ENCODE assay signal across 20 cellular contexts in genomic region chr6:39543950-39544349, GRCh38.
DNase-seq lines count a peak whose midpoint lies in the region; ATAC-seq and TF ChIP-seq lines count a peak whose summit lies in the region.
"Had no signal": no experiment of that assay in that cellular context is flagged by ENCODE, and none has a peak within 500 bp of the region (broad histone marks: within the 10 kb centered on the region; RNA-seq: fewer than 3 reads in every experiment).

No MANE protein-coding gene starts in this region.

- DNase-seq in adipocyte (ENCODE audit: low read depth) (peak; percentile 16), esophagus muscularis mucosa (ENCODE audit: extremely low spot score) (no peak), osteoblast (ENCODE audit: insufficient read length, low spot score, missing footprints) (peak; percentile 62), SJCRH30 (no peak), NCI-H2107 treated with DMSO at 0.1 percent for 48 hours (lab: John Stamatoyannopoulos, UW; ENCODE audit: unreplicated experiment) (no peak)
- no peak for DNase-seq in stimulated activated naive B cell treated with anti-CD40 and anti-IgM and Interleukin-4, amounts not matched to agents 10 μg/mL and 1 μg/mL and 100 μg/mL, for 72 hours
- DNase-seq: Caco-2; CD8-positive, alpha-beta T cell; MM.1S; NCI-H2029; NCI-H2227 treated with DMSO at 0.1 percent for 48 hours; NCI-H510A; NCI-H69; PC-3 had no signal

- H3K27me3 Mint-ChIP-seq in stimulated activated naive B cell treated with anti-CD40 and anti-IgM and Interleukin-4, amounts not matched to agents 10 μg/mL and 1 μg/mL and 100 μg/mL, for 72 hours = peaks cover 24 to 46% of the 10 kb centered on the region in 2 donors

- H3K9me3 ChIP-seq in adipocyte (ENCODE audit: control insufficient read depth, low read length) (no peaks in the 10 kb centered on the region), esophagus muscularis mucosa (no peaks in the 10 kb centered on the region), osteoblast (ENCODE audit: low read depth, low read length) (no peaks in the 10 kb centered on the region), SJCRH30 (replicated peaks) (no peaks in the 10 kb centered on the region)
- H3K9me3 ChIP-seq: Caco-2 had no signal

- no peak for TF ChIP-seq POLR2A in esophagus muscularis mucosa (IDR thresholded peaks at IDR 0.05; ENCODE audit: low read depth)

- H3K9me3 Mint-ChIP-seq in stimulated activated naive B cell treated with anti-CD40 and anti-IgM and Interleukin-4, amounts not matched to agents 10 μg/mL and 1 μg/mL and 100 μg/mL, for 72 hours = no peaks in the 10 kb centered on the region
- H3K9me3 Mint-ChIP-seq: CD8-positive, alpha-beta T cell; IgD-negative memory B cell had no signal

- H3K27me3 ChIP-seq in adipocyte (replicated peaks; ENCODE audit: control insufficient read depth, insufficient read depth, low read length) (no peaks in the 10 kb centered on the region), esophagus muscularis mucosa (no peaks in the 10 kb centered on the region), osteoblast (ENCODE audit: insufficient read depth, low read length) (no peaks in the 10 kb centered on the region), SJCRH30 (no peaks in the 10 kb centered on the region)

- peaks cover 9 to 14% of the 10 kb centered on the region in 2 donors for H3K4me1 Mint-ChIP-seq in stimulated activated naive B cell treated with anti-CD40 and anti-IgM and Interleukin-4, amounts not matched to agents 10 μg/mL and 1 μg/mL and 100 μg/mL, for 72 hours
- H3K4me1 Mint-ChIP-seq: B cell, IgD-negative memory B cell had no signal

- no peak overlapping the region for H3K27ac Mint-ChIP-seq in stimulated activated naive B cell treated with anti-CD40 and anti-IgM and Interleukin-4, amounts not matched to agents 10 μg/mL and 1 μg/mL and 100 μg/mL, for 72 hours
- H3K27ac Mint-ChIP-seq: B cell; CD8-positive, alpha-beta T cell; IgD-negative memory B cell had no signal

- no peak overlapping the region for H3K4me2 ChIP-seq in osteoblast (ENCODE audit: insufficient read depth, low read length)
- H3K4me2 ChIP-seq: KMS-11 had no signal

- no peak overlapping the region for H3K4me3 Mint-ChIP-seq in stimulated activated naive B cell treated with anti-CD40 and anti-IgM and Interleukin-4, amounts not matched to agents 10 μg/mL and 1 μg/mL and 100 μg/mL, for 72 hours
- H3K4me3 Mint-ChIP-seq: B cell; CD8-positive, alpha-beta T cell; IgD-negative memory B cell had no signal

- H2AFZ ChIP-seq in osteoblast (ENCODE audit: low read length) = no peak overlapping the region

- 44% methylated on average over 1 of the region's 1 CpG for WGBS in esophagus muscularis mucosa

- no peaks in the 10 kb centered on the region for H4K20me1 ChIP-seq in osteoblast (ENCODE audit: insufficient read depth, low read length)

- H3K4me1 ChIP-seq in adipocyte (ENCODE audit: control insufficient read depth, insufficient read depth, low read length) (peaks cover 16% of the 10 kb centered on the region), esophagus muscularis mucosa (peaks cover 5 to 54% (median 37%) of the 10 kb centered on the region in 4 donors), osteoblast (ENCODE audit: insufficient read depth, low read length) (no peaks in the 10 kb centered on the region), SJCRH30 (no peaks in the 10 kb centered on the region)
- H3K4me1 ChIP-seq: Caco-2 had no signal

- intact Hi-C loops in esophagus muscularis mucosa (cut with DNase I) = loop anchor here (10.0 kb wide), 1 partner anchor 261 kb away; no protein-coding TSS in a partner anchor

- H3K4me3 ChIP-seq in adipocyte (ENCODE audit: low read length) = no peak overlapping the region
- no peak overlapping the region for H3K4me3 ChIP-seq in esophagus muscularis mucosa
- no peak overlapping the region for H3K4me3 ChIP-seq in osteoblast (ENCODE audit: insufficient read depth, low read length)
- no peak overlapping the region for H3K4me3 ChIP-seq in SJCRH30

- H3K9ac ChIP-seq in adipocyte (ENCODE audit: low read length) = no peak overlapping the region
- H3K9ac ChIP-seq: KMS-11 had no signal

- H3K27ac ChIP-seq in esophagus muscularis mucosa (replicated peaks in 1 of 4) (peak overlapping the region; percentile 70 to 72 (median 70)), osteoblast (ENCODE audit: low read depth, low read length) (no peak overlapping the region), SJCRH30 (no peak overlapping the region)
- H3K27ac ChIP-seq: C4-2B, HL-60, KMS-11 had no signal

- TF ChIP-seq EP300 in esophagus muscularis mucosa (IDR thresholded peaks at IDR 0.05) = no peak

- ATAC-seq in stimulated activated naive B cell treated with anti-CD40 and anti-IgM and Interleukin-4, amounts not matched to agents 10 μg/mL and 1 μg/mL and 100 μg/mL, for 72 hours (replicated peaks) = no peak
- no peak for ATAC-seq in GM21619 (IDR thresholded peaks at IDR 0.05; ENCODE audit: unreplicated experiment)
- ATAC-seq: CD8-positive, alpha-beta T cell; PC-3 had no signal

- no peaks in the 10 kb centered on the region for H3K36me3 ChIP-seq in adipocyte (ENCODE audit: control insufficient read depth, insufficient read depth, low read length, severe bottlenecking)
- no peaks in the 10 kb centered on the region for H3K36me3 ChIP-seq in esophagus muscularis mucosa
- H3K36me3 ChIP-seq in osteoblast (ENCODE audit: insufficient read depth, low read length) = no peaks in the 10 kb centered on the region
- no peaks in the 10 kb centered on the region for H3K36me3 ChIP-seq in SJCRH30

- H3K79me2 ChIP-seq in osteoblast (ENCODE audit: insufficient read depth, low read length) = no peaks in the 10 kb centered on the region

- TF ChIP-seq CTCF in esophagus muscularis mucosa (IDR thresholded peaks at IDR 0.05) = no peak
- no peak for TF ChIP-seq CTCF in osteoblast (IDR thresholded peaks at IDR 0.05; ENCODE audit: extremely low read depth, low read depth, low read length)

- H3K36me3 Mint-ChIP-seq in stimulated activated naive B cell treated with anti-CD40 and anti-IgM and Interleukin-4, amounts not matched to agents 10 μg/mL and 1 μg/mL and 100 μg/mL, for 72 hours = no peaks in the 10 kb centered on the region
- H3K36me3 Mint-ChIP-seq: CD8-positive, alpha-beta T cell had no signal

Comparison
In these comparisons a context has a peak if more than half of its experiments do, and no peak if none do; other contexts are left out.
1. DNase-seq: peak in adipocyte (single experiment) and osteoblast (single experiment); none in esophagus muscularis mucosa (single experiment), stimulated activated naive B cell treated with anti-CD40 and anti-IgM and Interleukin-4, amounts not matched to agents 10 μg/mL and 1 μg/mL and 100 μg/mL, for 72 hours (single experiment), SJCRH30 (0 of 2) and NCI-H2107 treated with DMSO at 0.1 percent for 48 hours (single experiment).
2. H3K27ac ChIP-seq: peak in esophagus muscularis mucosa (4 of 4); none in osteoblast (single experiment) and SJCRH30 (single experiment).